16 cellular contexts compared by ENCODE assay signal in the genomic region with DNA sequence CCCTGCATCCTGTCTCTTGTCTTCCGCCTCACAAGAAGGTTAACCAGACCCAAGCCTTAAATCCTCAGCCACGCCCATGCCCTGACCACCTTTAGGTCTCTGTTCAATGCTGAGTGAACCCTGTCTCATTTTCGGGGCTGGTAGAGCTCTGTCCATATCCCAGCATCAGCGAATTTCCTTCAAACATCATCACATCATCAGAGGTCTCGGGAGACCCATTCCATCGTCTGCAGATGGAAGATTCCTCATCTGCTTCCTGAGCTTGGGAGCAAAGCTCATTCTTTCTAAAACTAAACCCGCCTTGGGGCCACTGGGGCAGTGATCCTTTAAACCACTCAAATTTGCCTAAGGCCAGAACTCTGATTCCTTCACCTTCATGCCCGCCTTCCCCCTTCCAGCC.
DNase-seq lines count a peak whose midpoint lies in the region; ATAC-seq and TF ChIP-seq lines count a peak whose summit lies in the region.
"Had no signal": no experiment of that assay in that cellular context is flagged by ENCODE, and none has a peak within 500 bp of the region (broad histone marks: within the 10 kb centered on the region; RNA-seq: fewer than 3 reads in every experiment).

No MANE protein-coding gene starts in this region.

- no peaks in the 10 kb centered on the region for H3K36me3 Mint-ChIP-seq in neural crest cell (ENCODE audit: low read depth)
- H3K36me3 Mint-ChIP-seq: CD4-positive, alpha-beta memory T cell had no signal

- H3K4me3 Mint-ChIP-seq in neural crest cell = no peak overlapping the region
- H3K4me3 Mint-ChIP-seq: CD4-positive, alpha-beta memory T cell had no signal

- H3K27ac Mint-ChIP-seq in neural crest cell (ENCODE audit: unreplicated experiment) = peak overlapping the region; percentile 88
- H3K27ac Mint-ChIP-seq: CD4-positive, alpha-beta memory T cell had no signal

- H3K9me3 Mint-ChIP-seq in neural crest cell = peaks cover 5% of the 10 kb centered on the region

- H3K27me3 Mint-ChIP-seq in neural crest cell (ENCODE audit: low read depth) = peaks cover 3% of the 10 kb centered on the region

- DNase-seq in fibroblast of peridontal ligament (ENCODE audit: extremely low read depth) (peak; percentile 58), neural crest cell (ENCODE audit: low read depth, low spot score) (no peak), stromal cell of bone marrow (ENCODE audit: low read depth) (peak; percentile 32), NCI-H2107 (lab: John Stamatoyannopoulos, UW) (no peak)
- no peak for DNase-seq in stimulated activated CD4-positive, alpha-beta T cell treated with anti-CD3 and anti-CD28 coated beads, Interleukin-2, amount 100 ng/mL, for 48 hours
- DNase-seq: C1 segment of cervical spinal cord; Calu3; CD4-positive, alpha-beta memory T cell; COR-L47; DMS53; DMS79 treated with DMSO at 0.1 percent for 48 hours; GF-D8; GM23248; H7; HCEC 1CT had no signal

- H3K4me1 Mint-ChIP-seq in neural crest cell = no peaks in the 10 kb centered on the region

- no peak for ATAC-seq in GM18861 (IDR thresholded peaks at IDR 0.05; ENCODE audit: unreplicated experiment)

- TF ChIP-seq CTCF in neural crest cell (conservative IDR thresholded peaks at IDR 0.05) = no peak

Comparison
In these comparisons a context has a peak if more than half of its experiments do, and no peak if none do; other contexts are left out.
1. DNase-seq: peak in fibroblast of peridontal ligament (single experiment) and stromal cell of bone marrow (single experiment); none in neural crest cell (single experiment), NCI-H2107 (single experiment) and stimulated activated CD4-positive, alpha-beta T cell treated with anti-CD3 and anti-CD28 coated beads, Interleukin-2, amount 100 ng/mL, for 48 hours (0 of 2).